24 cellular contexts compared by ENCODE assay signal in genomic region chr6:33441457-33441856, GRCh38.
"Had no signal": no experiment of that assay in that cellular context is flagged by ENCODE, and none has a peak within 500 bp of the region (broad histone marks: within the 10 kb centered on the region; RNA-seq: fewer than 3 reads in every experiment).

No MANE protein-coding gene starts in this region.

- H3K4me3 Mint-ChIP-seq: activated T-cell treated with anti-CD3 and anti-CD28 coated beads, Interleukin-2, amount 50 U/mL, for 72 hours; central memory CD8-positive, alpha-beta T cell; dendritic cell treated with granulocyte-macrophage colony-stimulating factor and Interleukin-4, amounts not matched to agents 40 ng/mL and 50 ng/mL, for 4 days; natural killer cell; neural progenitor cell had no signal

- H3K4me1 Mint-ChIP-seq: neural progenitor cell had no signal

- H3K4me1 ChIP-seq: esophagus muscularis mucosa, foreskin keratinocyte, lower lobe of right lung, neural progenitor cell, parathyroid adenoma, right atrium auricular region, tibial nerve had no signal

- H3K27ac Mint-ChIP-seq: activated T-cell treated with anti-CD3 and anti-CD28 coated beads, Interleukin-2, amount 50 U/mL, for 72 hours; dendritic cell treated with granulocyte-macrophage colony-stimulating factor and Interleukin-4, amounts not matched to agents 40 ng/mL and 50 ng/mL, for 4 days; natural killer cell; neural progenitor cell had no signal

- H3K4me3 ChIP-seq: esophagus muscularis mucosa, heart left ventricle, lower lobe of right lung, neural progenitor cell, right atrium auricular region, tibial nerve had no signal

- H3K27ac ChIP-seq: esophagus muscularis mucosa, foreskin keratinocyte, heart left ventricle, lower lobe of right lung, neural progenitor cell, parathyroid adenoma, right atrium auricular region, tibial nerve had no signal

- H3K9me3 ChIP-seq: esophagus muscularis mucosa, heart left ventricle, lower lobe of right lung, right atrium auricular region, tibial nerve had no signal

- H3K27me3 ChIP-seq: esophagus muscularis mucosa, foreskin keratinocyte, heart left ventricle, neural progenitor cell, right atrium auricular region, tibial nerve had no signal

- ATAC-seq: activated T-cell treated with anti-CD3 and anti-CD28 coated beads, Interleukin-2, amount 50 U/mL, for 72 hours; foreskin keratinocyte; heart left ventricle; lower lobe of right lung; natural killer cell had no signal

- DNase-seq: activated CD4-positive, alpha-beta T cell treated with anti-CD3 and anti-CD28 coated beads for 4 hours; activated CD4-positive, alpha-beta T cell treated with anti-CD3 and anti-CD28 coated beads, Interleukin-2, amount 50 U/mL, for 48 hours; activated CD4-positive, CD25-positive, alpha-beta regulatory T cell; activated effector memory CD4-positive, alpha-beta T cell treated with anti-CD3 and anti-CD28 coated beads, Interleukin-2, amount 50 U/mL, for 16 hours; activated naive CD4-positive, alpha-beta T cell treated with anti-CD3 and anti-CD28 coated beads, Interleukin-2, amount 50 U/mL, for 16 hours; activated T-cell treated with anti-CD3 and anti-CD28 coated beads, Interleukin-2, amount 50 U/mL, for 72 hours; foreskin keratinocyte; heart left ventricle; hypothalamus; lower lobe of right lung; mesenchymal stem cell; natural killer cell; occipital lobe; stimulated activated CD4-positive, alpha-beta T cell treated with anti-CD3 and anti-CD28 coated beads, Interleukin-15, amount 100 ng/mL, for 24 hours; stimulated activated CD4-positive, alpha-beta T cell treated with anti-CD3 and anti-CD28 coated beads, Interleukin-2, amount 100 ng/mL, for 24 hours; stimulated activated naive CD4-positive, alpha-beta T cell treated with Interleukin-2 at 50 U/mL for 16 hours; T-helper 1 cell had no signal

- H3K27me3 Mint-ChIP-seq: central memory CD8-positive, alpha-beta T cell; dendritic cell treated with granulocyte-macrophage colony-stimulating factor and Interleukin-4, amounts not matched to agents 40 ng/mL and 50 ng/mL, for 4 days had no signal

- H3K9me3 Mint-ChIP-seq: activated T-cell treated with anti-CD3 and anti-CD28 coated beads, Interleukin-2, amount 50 U/mL, for 72 hours; central memory CD8-positive, alpha-beta T cell; dendritic cell treated with granulocyte-macrophage colony-stimulating factor and Interleukin-4, amounts not matched to agents 40 ng/mL and 50 ng/mL, for 4 days; natural killer cell; neural progenitor cell had no signal
